In genomic region chr11:68664141-68664540, GRCh38 we compare ENCODE assay signal across 18 cellular contexts. TPM values are rescaled to one million over a fixed set of nuclear protein-coding genes. Genes with fewer than 3 reads are reported as not detected.
DNase-seq lines count a peak whose midpoint lies in the region; ATAC-seq and TF ChIP-seq lines count a peak whose summit lies in the region.
"Had no signal": no experiment of that assay in that cellular context is flagged by ENCODE, and none has a peak within 500 bp of the region (broad histone marks: within the 10 kb centered on the region; RNA-seq: fewer than 3 reads in every experiment).

No MANE protein-coding gene starts in this region.

- WGBS in mesenchymal stem cell = 90% methylated on average over 8 of the region's 9 CpGs

- peak overlapping the region; percentile 37 for H2BK15ac ChIP-seq in mesenchymal stem cell (ENCODE audit: low read depth, poor library complexity, severe bottlenecking)

- H2AFZ ChIP-seq in mesenchymal stem cell (ENCODE audit: low read depth, low read length) (no peak overlapping the region), osteoblast (ENCODE audit: low read length) (no peak overlapping the region)

- H3K4ac ChIP-seq in mesenchymal stem cell (ENCODE audit: low read depth in 1 of 2, low read length in 2 of 2) = no peak overlapping the region

- peaks cover 13 to 24% (median 17%) of the 10 kb centered on the region in 11 experiments for H3K9me3 ChIP-seq in BLaER1 treated with 17β-estradiol and CSF1 and Interleukin-3, amounts not matched to agents 10 nM and 100 nM (replicated peaks in 1 of 11)
- peaks cover 12% of the 10 kb centered on the region for H3K9me3 ChIP-seq in mesenchymal stem cell (ENCODE audit: control insufficient read depth, low read length)
- no peaks in the 10 kb centered on the region for H3K9me3 ChIP-seq in upper lobe of right lung
- no peaks in the 10 kb centered on the region for H3K9me3 ChIP-seq in osteoblast (ENCODE audit: low read depth, low read length)
- H3K9me3 ChIP-seq: HAP-1 had no signal

- H3K79me1 ChIP-seq in mesenchymal stem cell (replicated peaks; ENCODE audit: low read length, poor library complexity, severe bottlenecking) = no peaks in the 10 kb centered on the region

- H3K9ac ChIP-seq in BLaER1 treated with 17β-estradiol and CSF1 and Interleukin-3, amounts not matched to agents 10 nM and 100 nM = no peak overlapping the region
- H3K9ac ChIP-seq in mesenchymal stem cell (ENCODE audit: low read length) = no peak overlapping the region

- TF ChIP-seq CTCF in upper lobe of right lung (IDR thresholded peaks at IDR 0.05) (no peak), CD14-positive monocyte (IDR thresholded peaks at IDR 0.05) (no peak), osteoblast (IDR thresholded peaks at IDR 0.05; ENCODE audit: extremely low read depth, low read depth, low read length) (no peak)

- no peak overlapping the region for H3K4me3 Mint-ChIP-seq in CD14-positive monocyte
- H3K4me3 Mint-ChIP-seq: CD4-positive, alpha-beta memory T cell; HFFc6 had no signal

- intact Hi-C loops in sciatic nerve (cut with DNase I) (no loop called here), upper lobe of right lung (cut with DNase I) (no loop called here), CD14-positive monocyte (cut with micrococcal nuclease) (no loop called here)

- H3K79me2 ChIP-seq in osteoblast (ENCODE audit: insufficient read depth, low read length) = no peaks in the 10 kb centered on the region

- H3K4me1 ChIP-seq in BLaER1 treated with 17β-estradiol and CSF1 and Interleukin-3, amounts not matched to agents 10 nM and 100 nM = peaks cover 7 to 53% (median 40%) of the 10 kb centered on the region in 10 experiments
- peaks cover 4% of the 10 kb centered on the region for H3K4me1 ChIP-seq in mesenchymal stem cell (ENCODE audit: control insufficient read depth, insufficient read depth, low read depth, low read length)
- no peaks in the 10 kb centered on the region for H3K4me1 ChIP-seq in upper lobe of right lung
- H3K4me1 ChIP-seq in osteoblast (ENCODE audit: insufficient read depth, low read length) = peaks cover 6% of the 10 kb centered on the region
- H3K4me1 ChIP-seq: HAP-1 had no signal

- ATAC-seq in sciatic nerve (no peak), upper lobe of right lung (no peak)

- H4K20me1 ChIP-seq in BLaER1 treated with 17β-estradiol and CSF1 and Interleukin-3, amounts not matched to agents 10 nM and 100 nM = peaks cover 0 to 27% (median 12%) of the 10 kb centered on the region in 11 experiments; a peak in 13 of 22 replicates
- peaks cover 7% of the 10 kb centered on the region for H4K20me1 ChIP-seq in osteoblast (ENCODE audit: insufficient read depth, low read length)

- H3K18ac ChIP-seq in mesenchymal stem cell (ENCODE audit: low read depth in 1 of 2, low read length in 2 of 2) = no peak overlapping the region

- H3K9me3 Mint-ChIP-seq in CD14-positive monocyte = peaks cover 0 to 11% (median 0%) of the 10 kb centered on the region in 7 donors

- peaks cover 0 to 3% (median 0%) of the 10 kb centered on the region in 11 experiments; a peak in 1 of 22 replicates for H3K36me3 ChIP-seq in BLaER1 treated with 17β-estradiol and CSF1 and Interleukin-3, amounts not matched to agents 10 nM and 100 nM
- H3K36me3 ChIP-seq in mesenchymal stem cell (ENCODE audit: control insufficient read depth in 1 of 2, insufficient read depth in 2 of 2, low read depth in 1 of 2, low read length in 2 of 2) (peaks cover 0 to 4% of the 10 kb centered on the region in 2 experiments), upper lobe of right lung (no peaks in the 10 kb centered on the region), osteoblast (ENCODE audit: insufficient read depth, low read length) (no peaks in the 10 kb centered on the region)
- H3K36me3 ChIP-seq: HAP-1 had no signal

- no peak overlapping the region for H2BK5ac ChIP-seq in mesenchymal stem cell (ENCODE audit: low read depth, low read length, poor library complexity, severe bottlenecking)

- H3K14ac ChIP-seq in mesenchymal stem cell (ENCODE audit: low read length in 2 of 2) = no peak overlapping the region

- H2AK5ac ChIP-seq in mesenchymal stem cell (ENCODE audit: low read length, severe bottlenecking) = no peak overlapping the region

- H3K27me3 Mint-ChIP-seq in CD14-positive monocyte (ENCODE audit: low read depth in 3 of 3) = peaks cover 0 to 11% (median 9%) of the 10 kb centered on the region in 3 donors

- peak overlapping the region in 10 of 11 experiments; percentile 32 to 91 (median 72); a peak in 20 of 22 replicates for H3K4me2 ChIP-seq in BLaER1 treated with 17β-estradiol and CSF1 and Interleukin-3, amounts not matched to agents 10 nM and 100 nM
- H3K4me2 ChIP-seq in mesenchymal stem cell (ENCODE audit: low read length, poor library complexity, severe bottlenecking) (no peak overlapping the region), osteoblast (ENCODE audit: insufficient read depth, low read length) (no peak overlapping the region)

- 0 out of 20 replicates have a peak overlapping the region, but pooled peaks of 1 of the 10 experiments have one; percentile 6 for H3K4me3 ChIP-seq in BLaER1 treated with 17β-estradiol and CSF1 and Interleukin-3, amounts not matched to agents 10 nM and 100 nM
- no peak overlapping the region for H3K4me3 ChIP-seq in mesenchymal stem cell (ENCODE audit: insufficient read depth in 1 of 2, low read depth in 1 of 2, low read length in 2 of 2)
- H3K4me3 ChIP-seq in upper lobe of right lung = no peak overlapping the region
- H3K4me3 ChIP-seq in osteoblast (ENCODE audit: insufficient read depth, low read length) = no peak overlapping the region
- H3K4me3 ChIP-seq: HAP-1 had no signal

- no peak overlapping the region for H3K27ac Mint-ChIP-seq in CD14-positive monocyte
- H3K27ac Mint-ChIP-seq: CD4-positive, alpha-beta memory T cell; HFFc6 had no signal

- no peak overlapping the region for H4K91ac ChIP-seq in mesenchymal stem cell (ENCODE audit: low read length)

- no peak overlapping the region for H3K27ac ChIP-seq in BLaER1 treated with 17β-estradiol and CSF1 and Interleukin-3, amounts not matched to agents 10 nM and 100 nM
- H3K27ac ChIP-seq in mesenchymal stem cell (ENCODE audit: low read length, poor library complexity, severe bottlenecking) = no peak overlapping the region
- no peak overlapping the region for H3K27ac ChIP-seq in upper lobe of right lung
- no peak overlapping the region for H3K27ac ChIP-seq in osteoblast (ENCODE audit: low read depth, low read length)

- DNase-seq in mesenchymal stem cell (no peak), sciatic nerve (ENCODE audit: low spot score) (peak; percentile 41), upper lobe of right lung (peak; percentile 20), CD14-positive monocyte (ENCODE audit: low spot score) (no peak), osteoblast (ENCODE audit: insufficient read length, low spot score, missing footprints) (no peak), NCI-H146 treated with DMSO at 0.1 percent for 48 hours (lab: John Stamatoyannopoulos, UW; ENCODE audit: unreplicated experiment) (no peak)
- DNase-seq: Calu3; CD4-positive, alpha-beta memory T cell; COR-L47; DMS53; DMS79 treated with DMSO at 0.1 percent for 48 hours; GF-D8; GOT3; HFFc6 had no signal

- no peaks in the 10 kb centered on the region for H3K36me3 Mint-ChIP-seq in CD14-positive monocyte
- H3K36me3 Mint-ChIP-seq: CD4-positive, alpha-beta memory T cell had no signal

- H2BK12ac ChIP-seq in mesenchymal stem cell (ENCODE audit: low read length in 2 of 2) = no peak overlapping the region

- H3K23ac ChIP-seq in mesenchymal stem cell (ENCODE audit: low read length in 2 of 2) = no peak overlapping the region

- H3K27me3 ChIP-seq in BLaER1 treated with 17β-estradiol and CSF1 and Interleukin-3, amounts not matched to agents 10 nM and 100 nM = peaks cover 0 to 53% (median 24%) of the 10 kb centered on the region in 11 experiments; a peak in 15 of 22 replicates
- H3K27me3 ChIP-seq in mesenchymal stem cell (ENCODE audit: control insufficient read depth in 1 of 2, insufficient read depth in 1 of 2, low read length in 2 of 2) (peaks cover 66 to 85% of the 10 kb centered on the region in 2 experiments), upper lobe of right lung (no peaks in the 10 kb centered on the region), osteoblast (ENCODE audit: insufficient read depth, low read length) (peaks cover 51% of the 10 kb centered on the region)

- H4K8ac ChIP-seq in mesenchymal stem cell (ENCODE audit: low read length) = no peak overlapping the region

- no peaks in the 10 kb centered on the region for H3K4me1 Mint-ChIP-seq in CD14-positive monocyte
- H3K4me1 Mint-ChIP-seq: CD4-positive, alpha-beta memory T cell had no signal

- H2BK120ac ChIP-seq in mesenchymal stem cell (ENCODE audit: low read depth, low read length) = no peak overlapping the region

RNA-seq across cellular contexts. Expression of gene GAL, which starts 20.2 kb away (rescaled TPM):
- 0.32 TPM for polyA plus RNA-seq in mesenchymal stem cell (2013, experiment 1 of 2)
- polyA plus RNA-seq in mesenchymal stem cell (2013, experiment 2 of 2) = 0.08 TPM
- total RNA-seq in sciatic nerve = not detected
- total RNA-seq in upper lobe of right lung = not detected
- polyA plus RNA-seq in CD14-positive monocyte = not detected
- not detected in 2 replicates for total RNA-seq in osteoblast
- total RNA-seq: A172; CD4-positive, alpha-beta memory T cell; G401 had no signal
- polyA plus RNA-seq: CD4-positive, alpha-beta memory T cell had no signal

Comparison
In these comparisons a context has a peak if more than half of its experiments do, and no peak if none do; other contexts are left out.
1. H3K4me2 ChIP-seq: peak in BLaER1 treated with 17β-estradiol and CSF1 and Interleukin-3, amounts not matched to agents 10 nM and 100 nM (10 of 11); none in mesenchymal stem cell (single experiment) and osteoblast (single experiment).
2. DNase-seq: peak in sciatic nerve (single experiment) and upper lobe of right lung (single experiment); none in mesenchymal stem cell (single experiment), CD14-positive monocyte (single experiment), osteoblast (single experiment) and NCI-H146 treated with DMSO at 0.1 percent for 48 hours (single experiment).